8 cellular contexts compared by ENCODE assay signal in genomic region chr12:104201238-104202001, GRCh38. TPM values are rescaled to one million over a fixed set of nuclear protein-coding genes. Genes with fewer than 3 reads are reported as not detected.
DNase-seq lines count a peak whose midpoint lies in the region; ATAC-seq and TF ChIP-seq lines count a peak whose summit lies in the region.

No MANE protein-coding gene starts in this region.

- no peak overlapping the region for H2AFZ ChIP-seq in PC-9

- H3K4me3 ChIP-seq in Jurkat, Clone E6-1 (ENCODE audit: low read length): no peak overlapping the region
- H3K4me3 ChIP-seq in PC-9 (no peak overlapping the region), ovary (no peak overlapping the region)

- no peak overlapping the region for H3K27ac Mint-ChIP-seq in activated T-cell treated with anti-CD3 and anti-CD28 coated beads, Interleukin-2, amount 50 U/mL, for 72 hours

- H3F3A ChIP-seq in PC-9 (ENCODE audit: insufficient read depth, low read depth): peaks cover 3% of the 10 kb centered on the region; the same call in 1 of the 2 replicates

- CTCF ChIA-PET in PC-9 (lab: Charles Lee): interaction anchor here (0.6 to 1.0 kb wide), 3 partner anchors 180 to 497 kb away, joined by 4 to 8 read pairs (median 4); no protein-coding TSS in a partner anchor

- POLR2A ChIA-PET in PC-9 (lab: Charles Lee; ENCODE audit: unreplicated experiment): no interaction called here

- no peak for TF ChIP-seq EP300 in ovary (IDR thresholded peaks at IDR 0.05)

- 23 to 29% (median 27%) methylated on average over 3 of the region's 3 CpGs for WGBS in ovary, 3 donors

- no TSS peak for BruUV-seq in PC-9 (replicated peaks; lab: Mats Ljungman, UMichigan)

- peaks cover 6 to 9% of the 10 kb centered on the region in 2 donors for H3K36me3 Mint-ChIP-seq in activated T-cell treated with anti-CD3 and anti-CD28 coated beads, Interleukin-2, amount 50 U/mL, for 72 hours (ENCODE audit: insufficient read depth in 2 of 2)

- H3K27me3 ChIP-seq in PC-9 (ENCODE audit: insufficient read depth, low read depth): no peaks in the 10 kb centered on the region
- no peaks in the 10 kb centered on the region for H3K27me3 ChIP-seq in foreskin keratinocyte
- H3K27me3 ChIP-seq in ovary: no peaks in the 10 kb centered on the region

- no peaks in the 10 kb centered on the region for H3K9me2 ChIP-seq in PC-9 (ENCODE audit: insufficient read depth)

- peaks cover 13% of the 10 kb centered on the region for H3K27me3 Mint-ChIP-seq in activated T-cell treated with anti-CD3 and anti-CD28 coated beads, Interleukin-2, amount 50 U/mL, for 72 hours (ENCODE audit: low read depth)

- TF ChIP-seq CTCF in PC-9 (conservative IDR thresholded peaks at IDR 0.05) (peak; percentile 92), foreskin keratinocyte (conservative IDR thresholded peaks at IDR 0.05) (peak; percentile 88), ovary (IDR thresholded peaks at IDR 0.05) (peak; percentile 22 to 82 (median 67))

- H3K79me2 ChIP-seq in PC-9 (ENCODE audit: low read depth): peaks cover 17% of the 10 kb centered on the region; the same call in 1 of the 2 replicates

- peaks cover 6% of the 10 kb centered on the region; the same call in 1 of the 2 replicates for H3K9me3 ChIP-seq in PC-9 (ENCODE audit: insufficient read depth, low read depth)
- H3K9me3 ChIP-seq in ovary: no peaks in the 10 kb centered on the region

- ATAC-seq in activated T-cell treated with anti-CD3 and anti-CD28 coated beads, Interleukin-2, amount 50 U/mL, for 72 hours (replicated peaks in 1 of 2): peak; percentile 73 to 79
- ATAC-seq in foreskin keratinocyte: peak; percentile 61
- ATAC-seq in HG02938 (IDR thresholded peaks at IDR 0.05; ENCODE audit: unreplicated experiment): no peak

- no peaks in the 10 kb centered on the region for H3K4me1 Mint-ChIP-seq in activated T-cell treated with anti-CD3 and anti-CD28 coated beads, Interleukin-2, amount 50 U/mL, for 72 hours (ENCODE audit: low read depth)

- intact Hi-C loops in PC-9 (cut with micrococcal nuclease; ENCODE audit: unreplicated experiment): loop anchor here (1.0 to 10.0 kb wide), 4 partner anchors 676 to 1183 kb away; partner anchors contain the start of gene WASHC4
- intact Hi-C loops in ovary (cut with DNase I): loop anchor here in 3 of 4 donors (5.0 to 10.0 kb wide), 3 partner anchors 153 to 671 kb away; no protein-coding TSS in a partner anchor

- DNase-seq in DMS53 treated with DMSO at 0.1 percent for 48 hours (lab: John Stamatoyannopoulos, UW; ENCODE audit: unreplicated experiment) (peak; percentile 69), PC-9 (peak; percentile 40 to 49), foreskin keratinocyte (peak in 1 of 2 donors; percentile 48), ovary (peak in 3 of 5 donors; percentile 33 to 61 (median 34)), OCI-M2 (lab: John Stamatoyannopoulos, UW; ENCODE audit: unreplicated experiment) (no peak)
- DNase-seq in Jurkat, Clone E6-1 (ENCODE audit: low read depth, low spot score): peak; percentile 63
- peak; percentile 33 to 48 for DNase-seq in activated T-cell treated with anti-CD3 and anti-CD28 coated beads, Interleukin-2, amount 50 U/mL, for 72 hours

- TF ChIP-seq POLR2A in ovary (IDR thresholded peaks at IDR 0.05): no peak

- H3K9me3 Mint-ChIP-seq in activated T-cell treated with anti-CD3 and anti-CD28 coated beads, Interleukin-2, amount 50 U/mL, for 72 hours: peaks cover 2 to 5% of the 10 kb centered on the region in 2 donors

- H3K36me3 ChIP-seq in PC-9 (ENCODE audit: low read depth) (0 out of 2 replicates have a peak, but pooled peaks cover 6% of the 10 kb centered on the region), ovary (no peaks in the 10 kb centered on the region)

- no peak overlapping the region for H3K4me3 Mint-ChIP-seq in activated T-cell treated with anti-CD3 and anti-CD28 coated beads, Interleukin-2, amount 50 U/mL, for 72 hours

- H3K27ac ChIP-seq in PC-9 (no peak overlapping the region), foreskin keratinocyte (no peak overlapping the region), ovary (no peak overlapping the region)

- no peaks in the 10 kb centered on the region for H4K20me1 ChIP-seq in PC-9 (ENCODE audit: insufficient read depth)

- H3K4me2 ChIP-seq in PC-9: peak overlapping the region; percentile 27

- peaks cover 9% of the 10 kb centered on the region; the same call in 1 of the 2 replicates for H3K4me1 ChIP-seq in PC-9 (replicated peaks; ENCODE audit: insufficient read depth)
- no peaks in the 10 kb centered on the region for H3K4me1 ChIP-seq in foreskin keratinocyte
- H3K4me1 ChIP-seq in ovary (ENCODE audit: insufficient read depth): no peaks in the 10 kb centered on the region

RNA-seq across cellular contexts. Expression of gene TXNRD1, which starts 14.2 kb away (rescaled TPM):
- polyA plus RNA-seq in Jurkat, Clone E6-1 (2012; ENCODE audit: insufficient read depth, insufficient read length): 114 TPM
- total RNA-seq in PC-9 (2021) (1,205 and 1,250 TPM in 2 replicates), foreskin keratinocyte (110 and 171 TPM in 2 replicates), ovary (100 to 1,000 TPM in 2 of 7 donors, 10 to 100 TPM in 5; 70.5 to 157 (median 77.4) TPM)
- total RNA-seq in activated T-cell treated with anti-CD3 and anti-CD28 coated beads, Interleukin-2, amount 50 U/mL, for 72 hours: 10 to 100 TPM; 83.8 to 89.4 TPM
- polyA plus RNA-seq in foreskin keratinocyte (35.4 and 47.8 TPM in 2 replicates), ovary (10 to 100 TPM; 45.0 to 86.9 TPM)
